ENCODE assay signal across 8 cellular contexts in genomic region chr14:66507181-66507721, GRCh38. TPM values are rescaled to one million over a fixed set of nuclear protein-coding genes. Genes with fewer than 3 reads are reported as not detected.
DNase-seq lines count a peak whose midpoint lies in the region; ATAC-seq and TF ChIP-seq lines count a peak whose summit lies in the region.

No MANE protein-coding gene starts in this region.

- peak; percentile 24 for ATAC-seq in GM21529 (IDR thresholded peaks at IDR 0.05; ENCODE audit: unreplicated experiment)
- ATAC-seq in left ventricle myocardium superior, result peak; percentile 28
- ATAC-seq in HG03571 (IDR thresholded peaks at IDR 0.05; ENCODE audit: unreplicated experiment), result no peak
- no peak for ATAC-seq in HG03442 (IDR thresholded peaks at IDR 0.05; ENCODE audit: unreplicated experiment)

- H3K27ac ChIP-seq in skeletal muscle tissue (ENCODE audit: low read depth, low read length), result peak overlapping the region; percentile 91

- H3K9ac ChIP-seq in skeletal muscle tissue (ENCODE audit: low read depth in 1 of 3, low read length in 3 of 3), result peak overlapping the region; percentile 90 to 97 (median 92)

- H3K4me3 ChIP-seq in LNCaP clone FGC (ENCODE audit: low read depth, low read length), result peak overlapping the region; percentile 97
- H3K4me3 ChIP-seq in skeletal muscle tissue (ENCODE audit: low read length in 3 of 3), result peak overlapping the region; percentile 97 to 98 (median 97)

- H3K4me1 ChIP-seq in skeletal muscle tissue (ENCODE audit: control insufficient read depth in 3 of 3, insufficient read depth in 3 of 3, low read length in 3 of 3), result peaks cover 12 to 26% (median 12%) of the 10 kb centered on the region in 3 donors

- DNase-seq in G401 (ENCODE audit: low spot score) (peak; percentile 76), LNCaP clone FGC (ENCODE audit: low read depth) (peak; percentile 13), left ventricle myocardium superior (no peak)
- DNase-seq in activated T-helper 9 cell treated with anti-CD3 and anti-CD28 coated beads, Interleukin-2, amount 50 U/mL, for 16 hours (ENCODE audit: low read depth), result peak; percentile 3

- in situ Hi-C loops in G401 (cut with HindIII; ENCODE audit: low sequenced_read_pairs), result no loop called here

- no peaks in the 10 kb centered on the region for H3K27me3 ChIP-seq in skeletal muscle tissue (ENCODE audit: control insufficient read depth in 3 of 3, insufficient read depth in 3 of 3, low read length in 3 of 3)

- TF ChIP-seq CTCF in LNCaP clone FGC (IDR thresholded peaks at IDR 0.05; ENCODE audit: control insufficient read depth, extremely low read depth, insufficient read depth), result no peak

- no peaks in the 10 kb centered on the region for H3K9me3 ChIP-seq in skeletal muscle tissue (ENCODE audit: control insufficient read depth in 3 of 3, low read length in 3 of 3)

- intact Hi-C loops in left ventricle myocardium superior (cut with micrococcal nuclease), result loop anchor here (5.0 kb wide), 1 partner anchor 60 kb away; no protein-coding TSS in a partner anchor

- no peaks in the 10 kb centered on the region for H3K36me3 ChIP-seq in skeletal muscle tissue (ENCODE audit: control insufficient read depth in 3 of 3, insufficient read depth in 3 of 3, low read length in 3 of 3)

RNA-seq across cellular contexts. Expression of gene GPHN, which starts 0.7 kb away (rescaled TPM):
- total RNA-seq in G401 (2014; rRNA removed; shearing (Covaris generic)), result 19.8 and 47.4 TPM in 2 replicates
- total RNA-seq in left ventricle myocardium superior (25.0 TPM), skeletal muscle tissue (9.4 TPM)

RNA-seq across cellular contexts. Expression of gene CCDC196, which starts 21.1 kb away (rescaled TPM):
- total RNA-seq in G401 (2014; rRNA removed; shearing (Covaris generic)), result not detected in 2 replicates
- total RNA-seq in left ventricle myocardium superior, result not detected
- total RNA-seq in skeletal muscle tissue, result not detected

Comparison
In these comparisons a context has a peak if more than half of its experiments do, and no peak if none do; other contexts are left out.
1. ATAC-seq: peak in GM21529 (single experiment) and left ventricle myocardium superior (single experiment); none in HG03571 (single experiment) and HG03442 (single experiment).